24 cellular contexts compared by ENCODE assay signal in genomic region chr19:40205760-40206159, GRCh38. TPM values are rescaled to one million over a fixed set of nuclear protein-coding genes. Genes with fewer than 3 reads are reported as not detected.
DNase-seq lines count a peak whose midpoint lies in the region; ATAC-seq and TF ChIP-seq lines count a peak whose summit lies in the region.
"Had no signal": no experiment of that assay in that cellular context is flagged by ENCODE, and none has a peak within 500 bp of the region (broad histone marks: within the 10 kb centered on the region; RNA-seq: fewer than 3 reads in every experiment).

No MANE protein-coding gene starts in this region.

- H4K91ac ChIP-seq in H9 (ENCODE audit: insufficient read length, low read depth, low read length) (no peak overlapping the region), trophoblast cell (ENCODE audit: low read depth, low read length) (no peak overlapping the region)

- no peak overlapping the region for H2BK12ac ChIP-seq in H9 (ENCODE audit: insufficient read length, low read depth, low read length)
- H2BK12ac ChIP-seq in trophoblast cell (ENCODE audit: low read length), result no peak overlapping the region

- H3K4me1 ChIP-seq in GM23338 (ENCODE audit: insufficient read depth) (no peaks in the 10 kb centered on the region), H9 (ENCODE audit: insufficient read depth, low read length) (no peaks in the 10 kb centered on the region), trophoblast cell (ENCODE audit: control insufficient read depth in 1 of 2, insufficient read depth in 2 of 2, low read length in 2 of 2) (no peaks in the 10 kb centered on the region), suprapubic skin (no peaks in the 10 kb centered on the region)
- H3K4me1 ChIP-seq: A549 had no signal

- 0 out of 2 replicates have a peak, but pooled peaks cover 3% of the 10 kb centered on the region for H3K36me3 ChIP-seq in GM23338 (ENCODE audit: insufficient read depth)
- peaks cover 0 to 3% of the 10 kb centered on the region in 2 experiments for H3K36me3 ChIP-seq in trophoblast cell (ENCODE audit: control insufficient read depth in 1 of 2, insufficient read depth in 2 of 2, low read length in 2 of 2)
- H3K36me3 ChIP-seq in suprapubic skin, result peaks cover 55% of the 10 kb centered on the region

- H3K23me2 ChIP-seq in H9 (ENCODE audit: insufficient read length, low read depth, low read length, poor library complexity, severe bottlenecking), result no peaks in the 10 kb centered on the region

- no peak overlapping the region for H3K56ac ChIP-seq in H9 (ENCODE audit: insufficient read length, low read depth, low read length)

- H3K18ac ChIP-seq in H9 (ENCODE audit: insufficient read length, low read depth, low read length) (no peak overlapping the region), trophoblast cell (ENCODE audit: low read length) (no peak overlapping the region)

- no peak overlapping the region for H3K4me2 ChIP-seq in GM23338
- no peak overlapping the region for H3K4me2 ChIP-seq in H9 (ENCODE audit: insufficient read depth, insufficient read length, low read length)
- H3K4me2 ChIP-seq in trophoblast cell (ENCODE audit: low read length), result no peak overlapping the region
- H3K4me2 ChIP-seq: A549 had no signal

- no peak overlapping the region for H4K5ac ChIP-seq in H9 (ENCODE audit: insufficient read length, low read depth, low read length)

- H3K4me3 ChIP-seq in GM23338, result no peak overlapping the region
- peak overlapping the region; percentile 17 for H3K4me3 ChIP-seq in trophoblast cell (ENCODE audit: low read depth, low read length)
- H3K4me3 ChIP-seq in suprapubic skin, result no peak overlapping the region
- H3K4me3 ChIP-seq: A549 had no signal

- no peaks in the 10 kb centered on the region for H3K79me1 ChIP-seq in H9 (ENCODE audit: insufficient read depth, low read depth, low read length, poor library complexity, severe bottlenecking)
- no peaks in the 10 kb centered on the region for H3K79me1 ChIP-seq in trophoblast cell (ENCODE audit: low read length)

- no peak overlapping the region for H3K9ac ChIP-seq in H9 (ENCODE audit: extremely low read depth, insufficient read length, low read length)
- no peak overlapping the region for H3K9ac ChIP-seq in trophoblast cell (ENCODE audit: low read length)

- TF ChIP-seq EP300 in suprapubic skin (IDR thresholded peaks at IDR 0.05), result no peak

- H2AK5ac ChIP-seq in H9 (ENCODE audit: insufficient read length, low read length), result no peak overlapping the region
- no peak overlapping the region for H2AK5ac ChIP-seq in trophoblast cell (ENCODE audit: low read length)

- peaks cover 8% of the 10 kb centered on the region for H3K4me1 Mint-ChIP-seq in GM23338
- peaks cover 6 to 11% of the 10 kb centered on the region in 2 experiments for H3K4me1 Mint-ChIP-seq in H9
- H3K4me1 Mint-ChIP-seq: CD4-positive, alpha-beta memory T cell had no signal

- H3K14ac ChIP-seq in H9 (ENCODE audit: insufficient read depth, low read length), result no peak overlapping the region; the same call in 1 of the 2 replicates
- no peak overlapping the region for H3K14ac ChIP-seq in trophoblast cell (ENCODE audit: low read length)

- TF ChIP-seq CTCF in GM23338 (conservative IDR thresholded peaks at IDR 0.05; ENCODE audit: low read depth in 2 of 2) (no peak), H9 (conservative IDR thresholded peaks at IDR 0.05) (no peak), suprapubic skin (IDR thresholded peaks at IDR 0.05) (no peak)

- H3K9me3 ChIP-seq in H9 (ENCODE audit: control insufficient read depth, low read depth, low read length) (no peaks in the 10 kb centered on the region), trophoblast cell (ENCODE audit: insufficient read depth, low read depth, low read length) (peaks cover 3% of the 10 kb centered on the region), suprapubic skin (no peaks in the 10 kb centered on the region)
- H3K9me3 ChIP-seq: A549 had no signal

- WGBS in H9 (ENCODE audit: extremely low coverage, insufficient read length, low lambda C conversion rate), result no CpG with 5 or more reads among the region's 21 CpGs
- WGBS in trophoblast cell (ENCODE audit: extremely low coverage, insufficient coverage, insufficient read length), result no CpG with 5 or more reads among the region's 21 CpGs
- WGBS in suprapubic skin, result 94% methylated on average over 20 of the region's 21 CpGs

- H3K27me3 Mint-ChIP-seq in GM23338 (ENCODE audit: insufficient read depth, low read depth, poor library complexity) (peaks cover 5% of the 10 kb centered on the region), H9 (ENCODE audit: low read depth) (no peaks in the 10 kb centered on the region)
- H3K27me3 Mint-ChIP-seq: CD4-positive, alpha-beta memory T cell had no signal

- no peak overlapping the region for H2BK15ac ChIP-seq in H9 (ENCODE audit: low read depth, low read length)

- H2BK120ac ChIP-seq in H9 (ENCODE audit: low read depth, low read length, poor library complexity, severe bottlenecking) (no peak overlapping the region), trophoblast cell (ENCODE audit: insufficient read depth, low read length, poor library complexity) (no peak overlapping the region)

- ATAC-seq in GM23338 (peak; percentile 86), HG03025 (IDR thresholded peaks at IDR 0.05; ENCODE audit: low FRiP score, unreplicated experiment) (no peak)
- ATAC-seq: HCT116 had no signal

- no peak overlapping the region for H2AFZ ChIP-seq in GM23338
- H2AFZ ChIP-seq in H9 (ENCODE audit: low read length), result no peak overlapping the region
- H2AFZ ChIP-seq in trophoblast cell (ENCODE audit: insufficient read depth, low read length, poor library complexity), result no peak overlapping the region

- no peak overlapping the region for H2BK20ac ChIP-seq in H9 (ENCODE audit: low read depth, low read length, poor library complexity, severe bottlenecking)

- H4K20me1 ChIP-seq in GM23338 (replicated peaks; ENCODE audit: insufficient read depth), result 0 out of 2 replicates have a peak, but pooled peaks cover 3% of the 10 kb centered on the region
- no peaks in the 10 kb centered on the region for H4K20me1 ChIP-seq in H9 (ENCODE audit: control insufficient read depth, insufficient read depth, insufficient read length)

- no peaks in the 10 kb centered on the region for H3K9me3 Mint-ChIP-seq in GM23338
- no peaks in the 10 kb centered on the region for H3K9me3 Mint-ChIP-seq in H9
- H3K9me3 Mint-ChIP-seq: CD4-positive, alpha-beta memory T cell; HFFc6 had no signal

- H3K79me2 ChIP-seq in GM23338 (replicated peaks; ENCODE audit: insufficient read depth) (no peaks in the 10 kb centered on the region), H9 (ENCODE audit: insufficient read depth, low read length) (no peaks in the 10 kb centered on the region), trophoblast cell (ENCODE audit: control insufficient read depth, insufficient read depth, low read length, poor library complexity) (no peaks in the 10 kb centered on the region)

- H3K9me2 ChIP-seq in GM23338 (ENCODE audit: insufficient read depth), result no peaks in the 10 kb centered on the region

- H3K27me3 ChIP-seq in GM23338 (ENCODE audit: insufficient read depth) (no peaks in the 10 kb centered on the region), H9 (ENCODE audit: insufficient read depth, low read length) (no peaks in the 10 kb centered on the region), trophoblast cell (ENCODE audit: insufficient read depth, low read length) (no peaks in the 10 kb centered on the region), suprapubic skin (no peaks in the 10 kb centered on the region)

- H3K36me3 Mint-ChIP-seq in GM23338 (ENCODE audit: low read depth), result peaks cover 13% of the 10 kb centered on the region
- peaks cover 5 to 23% (median 21%) of the 10 kb centered on the region in 3 experiments; a peak in 6 of 7 replicates for H3K36me3 Mint-ChIP-seq in H9 (ENCODE audit: insufficient read depth in 1 of 3, low read depth in 3 of 3)

- H2BK5ac ChIP-seq in H9 (ENCODE audit: insufficient read length, low read length) (no peak overlapping the region), trophoblast cell (ENCODE audit: low read depth, low read length, poor library complexity) (no peak overlapping the region)

- no peak overlapping the region for H4K8ac ChIP-seq in H9 (replicated peaks; ENCODE audit: insufficient read length, low read depth, low read length)
- H4K8ac ChIP-seq in trophoblast cell (ENCODE audit: low read depth, low read length), result no peak overlapping the region

- H3K27ac ChIP-seq in GM23338 (ENCODE audit: low read depth) (no peak overlapping the region), H9 (ENCODE audit: insufficient read length, low read depth, low read length) (no peak overlapping the region), trophoblast cell (ENCODE audit: low read depth, low read length) (no peak overlapping the region), suprapubic skin (no peak overlapping the region)
- H3K27ac ChIP-seq: A549 had no signal

- no peak overlapping the region for H3K23ac ChIP-seq in H9 (ENCODE audit: insufficient read length, low read depth, low read length)
- H3K23ac ChIP-seq in trophoblast cell (ENCODE audit: low read length), result no peak overlapping the region

- no peak overlapping the region for H3K4ac ChIP-seq in H9 (ENCODE audit: low read depth, low read length)
- no peak overlapping the region for H3K4ac ChIP-seq in trophoblast cell (ENCODE audit: low read depth, low read length)

- DNase-seq in GM23338 (ENCODE audit: low spot score) (no peak), H9 (peak; percentile 41), dedifferentiated amniotic fluid mesenchymal stem cell (ENCODE audit: extremely low spot score) (peak; percentile 8), trophoblast cell (no peak), MV-4-11 (lab: John Stamatoyannopoulos, UW) (no peak), suprapubic skin (ENCODE audit: low spot score in 2 of 2) (no peak)
- DNase-seq: 8988T; ACHN; AML-193; C1 segment of cervical spinal cord; Calu3; CD4-positive, alpha-beta memory T cell; COR-L47; DMS53; DMS79 treated with DMSO at 0.1 percent for 48 hours; GF-D8; GOT3; HFFc6 had no signal

- no peak for TF ChIP-seq POLR2A in suprapubic skin (IDR thresholded peaks at IDR 0.05)

- H3F3A ChIP-seq in GM23338 (replicated peaks; ENCODE audit: low read depth), result no peaks in the 10 kb centered on the region

- H3T11ph ChIP-seq in H9 (ENCODE audit: low read length), result no peak overlapping the region

- no peak overlapping the region for H4K12ac ChIP-seq in trophoblast cell (ENCODE audit: low read depth, low read length)

- H3K27ac Mint-ChIP-seq in GM23338, result no peak overlapping the region
- H3K27ac Mint-ChIP-seq in H9, result no peak overlapping the region
- H3K27ac Mint-ChIP-seq: HFFc6 had no signal

- H3K4me3 Mint-ChIP-seq in GM23338 (no peak overlapping the region), H9 (no peak overlapping the region)
- H3K4me3 Mint-ChIP-seq: CD4-positive, alpha-beta memory T cell; HFFc6 had no signal

RNA-seq across cellular contexts. Expression of gene TTC9B, which starts 12.4 kb away (rescaled TPM):
- 0.35 and 0.63 TPM in 2 replicates for total RNA-seq in GM23338 (2014; rRNA removed; shearing (Covaris generic))
- polyA plus RNA-seq in GM23338 (2016; fragmentation: Nextera tagmentation; extraction: Ambion mirVana), result 0.23 and 1.0 TPM in 2 replicates
- total RNA-seq in H9 (2021) (0.15 and 0.31 TPM in 2 replicates), suprapubic skin (not detected)
- polyA plus RNA-seq in trophoblast cell (2013), result not detected in 2 replicates
- total RNA-seq: Calu3; CD4-positive, alpha-beta memory T cell; Daoy; G401; HFFc6 had no signal
- polyA plus RNA-seq: A549; BJ; CD4-positive, alpha-beta memory T cell had no signal

RNA-seq across cellular contexts. Expression of gene MAP3K10, which starts 14.5 kb away (rescaled TPM):
- 13.7 and 14.5 TPM in 2 replicates for total RNA-seq in GM23338 (2014; rRNA removed; shearing (Covaris generic))
- 5.4 and 5.9 TPM in 2 replicates for polyA plus RNA-seq in GM23338 (2016; fragmentation: Nextera tagmentation; extraction: Ambion mirVana)
- total RNA-seq in H9 (2021), result 17.7 and 19.0 TPM in 2 replicates
- 4.5 and 4.6 TPM in 2 replicates for polyA plus RNA-seq in trophoblast cell (2013)
- 10 to 100 TPM; 11.0 to 20.4 (median 17.1) TPM for total RNA-seq in suprapubic skin

RNA-seq across cellular contexts. Expression of gene CCNP, which starts 20.7 kb away (rescaled TPM):
- 0.39 and 7.1 TPM in 2 replicates for total RNA-seq in GM23338 (2014; rRNA removed; shearing (Covaris generic))
- polyA plus RNA-seq in GM23338 (2016; fragmentation: Nextera tagmentation; extraction: Ambion mirVana), result 2.2 and 3.3 TPM in 2 replicates
- total RNA-seq in H9 (2021) (0.31 and 0.35 TPM in 2 replicates), suprapubic skin (under 1 TPM in 1 of 4 donors, not detected in 3; 0.26 TPM)
- 0.46 and 0.49 TPM in 2 replicates for polyA plus RNA-seq in trophoblast cell (2013)
- total RNA-seq: Daoy, G401 had no signal
- polyA plus RNA-seq: CD4-positive, alpha-beta memory T cell had no signal

Comparison
In these comparisons a context has a peak if more than half of its experiments do, and no peak if none do; other contexts are left out.
1. DNase-seq: peak in H9 (single experiment) and dedifferentiated amniotic fluid mesenchymal stem cell (single experiment); none in GM23338 (single experiment), trophoblast cell (0 of 2), MV-4-11 (single experiment) and suprapubic skin (0 of 2).